In the genomic region with DNA sequence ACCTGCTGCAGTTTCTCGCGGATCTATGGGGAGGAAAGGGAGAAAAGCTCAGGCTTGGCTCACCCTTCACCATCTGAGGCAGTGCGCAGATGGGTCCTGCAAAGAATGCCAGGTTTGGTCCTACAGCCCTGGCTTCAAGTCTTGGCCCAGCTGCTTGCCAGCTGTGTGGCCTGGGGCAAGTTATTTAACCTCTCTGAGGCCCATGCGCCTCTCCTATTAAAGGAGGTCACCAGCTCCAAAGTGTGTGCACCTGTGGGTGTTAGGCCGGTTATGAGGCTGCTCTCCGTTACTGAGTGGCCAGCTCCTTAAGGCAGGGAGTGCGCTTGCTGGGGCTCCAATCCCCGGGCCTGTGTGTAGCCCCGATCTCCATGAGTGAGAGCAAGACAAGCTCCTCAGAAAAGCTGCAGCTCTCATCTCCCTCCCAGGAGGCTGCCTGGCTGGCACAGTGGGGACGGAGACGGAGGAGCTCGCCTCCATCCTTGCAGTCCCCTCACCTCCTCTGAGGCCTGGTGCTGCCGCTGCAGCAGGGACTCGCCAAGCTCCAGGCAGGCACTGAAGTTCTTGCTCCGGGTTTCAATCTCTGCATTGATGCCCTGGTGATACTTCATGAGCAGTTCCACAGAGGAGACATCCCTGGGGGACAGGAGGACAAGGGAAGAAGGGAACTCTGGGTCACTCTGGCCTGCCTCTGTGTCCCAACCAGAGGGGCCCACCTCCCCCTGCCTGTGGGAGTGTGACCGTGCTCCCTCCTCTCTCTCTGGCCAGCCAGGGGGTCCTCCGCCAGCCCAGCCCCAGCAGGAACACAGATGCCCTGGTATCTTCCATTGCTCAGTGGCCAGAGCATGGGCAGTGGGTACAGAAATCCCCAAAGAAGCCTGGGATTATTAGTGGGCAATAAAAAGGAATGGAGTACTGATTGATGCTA, we compare ENCODE assay signal across 24 cellular contexts.
"Had no signal": no experiment of that assay in that cellular context is flagged by ENCODE, and none has a peak within 500 bp of the region (broad histone marks: within the 10 kb centered on the region; RNA-seq: fewer than 3 reads in every experiment).

No MANE protein-coding gene starts in this region.

- H3K4me1 ChIP-seq: prostate gland had no signal

- H3K27me3 Mint-ChIP-seq: stimulated activated naive CD8-positive, alpha-beta T cell treated with anti-CD3 and anti-CD28 coated beads, Interleukin-15, amount 100 ng/mL, for 72 hours; type B pancreatic cell had no signal

- H3K27ac ChIP-seq: hepatocyte, left ventricle myocardium inferior, neural progenitor cell, pancreas, prostate gland, tibial nerve had no signal

- H3K27ac Mint-ChIP-seq: mesothelial cell of epicardium; naive B cell; natural killer cell; nephron progenitor cell; neural progenitor cell; stimulated activated memory B cell treated with anti-CD40 and anti-IgM and Interleukin-4, amounts not matched to agents 10 μg/mL and 1 μg/mL and 100 μg/mL, for 72 hours; stimulated activated naive CD8-positive, alpha-beta T cell treated with anti-CD3 and anti-CD28 coated beads, Interleukin-15, amount 100 ng/mL, for 72 hours; type B pancreatic cell had no signal

- ATAC-seq: natural killer cell; pancreas; right cardiac atrium; sciatic nerve; stimulated activated memory B cell treated with anti-CD40 and anti-IgM and Interleukin-4, amounts not matched to agents 10 μg/mL and 1 μg/mL and 100 μg/mL, for 72 hours; stimulated activated naive CD8-positive, alpha-beta T cell treated with anti-CD3 and anti-CD28 coated beads, Interleukin-15, amount 100 ng/mL, for 72 hours had no signal

- DNase-seq: islet precursor cell; left ventricle myocardium inferior; naive B cell; natural killer cell; nephron progenitor cell; retina; small intestine; stimulated activated CD4-positive, alpha-beta T cell treated with anti-CD3 and anti-CD28 coated beads, Interleukin-1b, Interleukin-23, amount 100 ng/mL, for 48 hours; stimulated activated CD4-positive, alpha-beta T cell treated with anti-CD3 and anti-CD28 coated beads, Interleukin-2, amount 100 ng/mL, for 48 hours; stimulated activated CD4-positive, alpha-beta T cell treated with anti-CD3 and anti-CD28 coated beads, Interleukin-4, amount 100 ng/mL, for 4 hours; stimulated activated CD8-positive, alpha-beta memory T cell treated with anti-CD3 and anti-CD28 coated beads, Interleukin-4, amount 100 ng/mL, for 48 hours; stimulated activated naive CD4-positive, alpha-beta T cell treated with Interleukin-2 at 50 U/mL for 16 hours; stimulated activated naive CD8-positive, alpha-beta T cell treated with anti-CD3 and anti-CD28 coated beads, Interleukin-15, amount 100 ng/mL, for 72 hours had no signal

- H3K36me3 ChIP-seq: neural progenitor cell, pancreas, prostate gland, tibial nerve had no signal

- FAIRE-seq: pancreas, small intestine had no signal

- H3K36me3 Mint-ChIP-seq: naive B cell; natural killer cell; neural progenitor cell; stimulated activated memory B cell treated with anti-CD40 and anti-IgM and Interleukin-4, amounts not matched to agents 10 μg/mL and 1 μg/mL and 100 μg/mL, for 72 hours; type B pancreatic cell had no signal

- H3K27me3 ChIP-seq: hepatocyte, pancreas, tibial nerve had no signal

- H3K4me3 Mint-ChIP-seq: mesothelial cell of epicardium; naive B cell; natural killer cell; nephron progenitor cell; neural progenitor cell; stimulated activated memory B cell treated with anti-CD40 and anti-IgM and Interleukin-4, amounts not matched to agents 10 μg/mL and 1 μg/mL and 100 μg/mL, for 72 hours; stimulated activated naive CD8-positive, alpha-beta T cell treated with anti-CD3 and anti-CD28 coated beads, Interleukin-15, amount 100 ng/mL, for 72 hours; type B pancreatic cell had no signal

- H3K9me3 Mint-ChIP-seq: mesothelial cell of epicardium; naive B cell; natural killer cell; stimulated activated memory B cell treated with anti-CD40 and anti-IgM and Interleukin-4, amounts not matched to agents 10 μg/mL and 1 μg/mL and 100 μg/mL, for 72 hours; stimulated activated naive CD8-positive, alpha-beta T cell treated with anti-CD3 and anti-CD28 coated beads, Interleukin-15, amount 100 ng/mL, for 72 hours; type B pancreatic cell had no signal

- H3K4me2 ChIP-seq: hepatocyte, neural progenitor cell had no signal

- H3K79me2 ChIP-seq: hepatocyte had no signal

- H2AFZ ChIP-seq: hepatocyte, neural progenitor cell had no signal

- H3K9me3 ChIP-seq: left ventricle myocardium inferior, pancreas, prostate gland, tibial nerve had no signal

- H3K4me3 ChIP-seq: hepatocyte, left ventricle myocardium inferior, lung, neural progenitor cell, pancreas, prostate gland, tibial nerve had no signal
